1 cellular context compared by ENCODE assay signal in the genomic region with DNA sequence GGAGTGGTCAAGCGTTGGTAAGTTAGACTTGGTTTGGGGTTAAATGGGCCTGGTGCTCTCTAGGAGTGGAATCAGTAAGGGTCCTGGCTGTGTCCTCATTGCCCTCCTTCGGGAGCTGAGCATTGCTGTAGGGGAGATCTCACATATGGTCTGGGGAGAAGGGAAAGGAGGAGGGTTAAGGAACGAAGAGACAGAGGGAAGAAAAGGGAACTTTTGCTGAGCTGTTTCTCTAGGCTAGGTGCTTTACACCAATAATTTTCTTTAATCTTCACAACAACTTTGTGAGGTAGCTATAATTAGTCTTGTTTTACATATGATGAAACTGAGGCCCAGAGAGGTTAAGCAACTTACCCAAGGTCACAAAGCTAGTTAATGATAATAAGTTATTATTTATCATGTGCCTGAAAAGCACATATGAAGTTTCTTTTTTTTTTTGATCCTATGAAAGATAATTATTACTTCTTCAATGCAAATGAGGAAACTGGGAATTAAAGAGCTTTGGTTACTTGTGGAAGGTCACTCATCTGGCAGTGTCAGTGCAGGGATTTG.
TF ChIP-seq lines count a peak whose summit lies in the region.

No MANE protein-coding gene starts in this region.

TF ChIP-seq in IMR-90, 13 proteins besides CTCF, POLR2A, EP300 and RAD21:
- no peak for TF ChIP-seq NFE2L2 (IDR thresholded peaks at IDR 0.05; ENCODE audit: low read depth, low read length)
- no peak for TF ChIP-seq RFX5 (IDR thresholded peaks at IDR 0.05; ENCODE audit: low read depth, low read length)
- no peak for TF ChIP-seq MAFK (IDR thresholded peaks at IDR 0.05; ENCODE audit: low read depth, low read length)
